In genomic region chr18:59563386-59563785, GRCh38 we compare ENCODE assay signal across 9 cellular contexts.
"Had no signal": no experiment of that assay in that cellular context is flagged by ENCODE, and none has a peak within 500 bp of the region (broad histone marks: within the 10 kb centered on the region; RNA-seq: fewer than 3 reads in every experiment).

No MANE protein-coding gene starts in this region.

- H3K4me3 ChIP-seq: GM23248, HAP-1 had no signal

- H2AFZ ChIP-seq: GM23248 had no signal

- H3K36me3 Mint-ChIP-seq: IgD-negative memory B cell had no signal

- H3K9ac ChIP-seq: GM23248, KMS-11 had no signal

- H3K4me1 Mint-ChIP-seq: IgD-negative memory B cell had no signal

- H3K9me3 ChIP-seq: HAP-1 had no signal

- H3K27ac Mint-ChIP-seq: HFFc6, IgD-negative memory B cell had no signal

- H3K36me3 ChIP-seq: HAP-1 had no signal

- DNase-seq: GM23248, GOT3, H7, HFFc6, KBM-7 had no signal

- H3K4me2 ChIP-seq: KMS-11 had no signal

- H3K4me1 ChIP-seq: HAP-1 had no signal

- H3K4me3 Mint-ChIP-seq: HFFc6, IgD-negative memory B cell had no signal

- H3K9me3 Mint-ChIP-seq: HFFc6 had no signal

- ATAC-seq: HCT116 had no signal

- H3K27ac ChIP-seq: GM23248, KMS-11 had no signal
